In genomic region chr4:183875251-183875825, GRCh38 we compare ENCODE assay signal across 20 cellular contexts. TPM values are rescaled to one million over a fixed set of nuclear protein-coding genes. Genes with fewer than 3 reads are reported as not detected.
DNase-seq lines count a peak whose midpoint lies in the region; ATAC-seq and TF ChIP-seq lines count a peak whose summit lies in the region.
"Had no signal": no experiment of that assay in that cellular context is flagged by ENCODE, and none has a peak within 500 bp of the region (broad histone marks: within the 10 kb centered on the region; RNA-seq: fewer than 3 reads in every experiment).

No MANE protein-coding gene starts in this region.

- H3K9me2 ChIP-seq in SK-N-SH, result no peaks in the 10 kb centered on the region

- no peak overlapping the region for H2AFZ ChIP-seq in SK-N-SH (ENCODE audit: low read depth)

- no peaks in the 10 kb centered on the region for H3K9me3 Mint-ChIP-seq in mesothelial cell of epicardium
- H3K9me3 Mint-ChIP-seq: activated CD4-positive, alpha-beta memory T cell treated with anti-CD3 and anti-CD28 coated beads for 36 hours; activated T-helper 1 cell treated with anti-CD3 and anti-CD28 coated beads, Interleukin-12 subunit alpha, Interleukin-12 subunit beta, Interleukin-2, Interleukin-4 antibody, amounts not matched to agents 30 ng/mL and 10 ng/mL and 1 ng/mL, durations not matched to agents 14 hours and 24 hours and 36 hours had no signal

- no peaks in the 10 kb centered on the region for H3K79me2 ChIP-seq in SK-N-SH (ENCODE audit: insufficient read depth)

- ATAC-seq in Right ventricle myocardium superior (ENCODE audit: poor library complexity), result no peak
- ATAC-seq: activated CD4-positive, CD25-positive, alpha-beta regulatory T cell treated with anti-CD3 and anti-CD28 coated beads, Interleukin-2, amount 50 U/mL, for 24 hours had no signal

- no peak overlapping the region for H3K4me3 ChIP-seq in right atrium auricular region
- no peak overlapping the region for H3K4me3 ChIP-seq in transverse colon
- no peak overlapping the region for H3K4me3 ChIP-seq in SK-N-SH (ENCODE audit: low read depth in 2 of 2, low read length in 1 of 2)

- H3K27me3 ChIP-seq in right atrium auricular region, result no peaks in the 10 kb centered on the region
- no peaks in the 10 kb centered on the region for H3K27me3 ChIP-seq in transverse colon
- no peaks in the 10 kb centered on the region for H3K27me3 ChIP-seq in SK-N-SH (ENCODE audit: insufficient read depth)

- H3K4me2 ChIP-seq in SK-N-SH, result no peak overlapping the region

- H3K4me1 ChIP-seq in right atrium auricular region (peaks cover 0 to 27% of the 10 kb centered on the region in 2 donors), transverse colon (peaks cover 0 to 12% (median 8%) of the 10 kb centered on the region in 4 donors), SK-N-SH (ENCODE audit: control insufficient read depth in 1 of 2, insufficient read depth in 2 of 2, low read depth in 1 of 2, low read length in 1 of 2) (peaks cover 5 to 41% of the 10 kb centered on the region in 2 experiments; a peak in 1 of 4 replicates)
- H3K4me1 ChIP-seq: foreskin keratinocyte had no signal

- POLR2A ChIA-PET in SK-N-SH (lab: Yijun Ruan, JAX), result interaction anchor here (0.7 to 1.9 kb wide), 2 partner anchors 30 to 32 kb away, joined by 3 to 11 read pairs; partner anchors contain the start of gene STOX2

- H3K36me3 ChIP-seq in right atrium auricular region (no peaks in the 10 kb centered on the region), transverse colon (no peaks in the 10 kb centered on the region), SK-N-SH (replicated peaks in 1 of 2; ENCODE audit: control insufficient read depth in 1 of 2, insufficient read depth in 2 of 2, low read length in 1 of 2) (no peaks in the 10 kb centered on the region)
- H3K36me3 ChIP-seq: SJSA1 had no signal

- H3K27ac ChIP-seq in right atrium auricular region, result peak overlapping the region; percentile 82 to 88
- H3K27ac ChIP-seq in transverse colon, result peak overlapping the region; percentile 55 to 79 (median 66)
- H3K27ac ChIP-seq in SK-N-SH (ENCODE audit: low read depth in 2 of 2, low read length in 1 of 2), result peak overlapping the region in 1 of 2 experiments; percentile 60; a peak in 2 of 4 replicates
- H3K27ac ChIP-seq: foreskin keratinocyte, SJSA1 had no signal

- 75 to 77% methylated on average over 2 to 10 of the region's 10 CpGs for WGBS in transverse colon (ENCODE audit: low coverage in 1 of 2), 2 donors
- 88% methylated on average over 8 of the region's 10 CpGs for WGBS in SK-N-SH (ENCODE audit: low lambda C conversion rate)

- no peak for TF ChIP-seq CTCF in right atrium auricular region (IDR thresholded peaks at IDR 0.05)
- no peak for TF ChIP-seq CTCF in mesothelial cell of epicardium (IDR thresholded peaks at IDR 0.05; ENCODE audit: unreplicated experiment)
- TF ChIP-seq CTCF in transverse colon (IDR thresholded peaks at IDR 0.05), result no peak
- no peak for TF ChIP-seq CTCF in SK-N-SH (IDR thresholded peaks at IDR 0.05)

- no peak for TF ChIP-seq EP300 in transverse colon (IDR thresholded peaks at IDR 0.05; ENCODE audit: low read depth)
- no peak for TF ChIP-seq EP300 in SK-N-SH (IDR thresholded peaks at IDR 0.05; ENCODE audit: borderline replicate concordance in 1 of 2, low read depth in 1 of 2, low read length in 1 of 2)

- no peaks in the 10 kb centered on the region for H4K20me1 ChIP-seq in SK-N-SH (ENCODE audit: insufficient read depth)

- H3K36me3 Mint-ChIP-seq in mesothelial cell of epicardium, result peaks cover 1% of the 10 kb centered on the region
- H3K36me3 Mint-ChIP-seq: activated CD4-positive, alpha-beta memory T cell treated with anti-CD3 and anti-CD28 coated beads for 36 hours had no signal

- no peak for TF ChIP-seq POLR2A in transverse colon (IDR thresholded peaks at IDR 0.05)

- no peak overlapping the region for H3K4me3 Mint-ChIP-seq in mesothelial cell of epicardium
- H3K4me3 Mint-ChIP-seq: activated CD4-positive, alpha-beta memory T cell treated with anti-CD3 and anti-CD28 coated beads for 36 hours; activated T-helper 1 cell treated with anti-CD3 and anti-CD28 coated beads, Interleukin-12 subunit alpha, Interleukin-12 subunit beta, Interleukin-2, Interleukin-4 antibody, amounts not matched to agents 30 ng/mL and 10 ng/mL and 1 ng/mL, durations not matched to agents 14 hours and 24 hours and 36 hours had no signal

- no peaks in the 10 kb centered on the region for H3K27me3 Mint-ChIP-seq in mesothelial cell of epicardium (ENCODE audit: low read depth)

- H3K27ac Mint-ChIP-seq in mesothelial cell of epicardium, result peak overlapping the region; percentile 96
- H3K27ac Mint-ChIP-seq: activated CD4-positive, alpha-beta memory T cell treated with anti-CD3 and anti-CD28 coated beads for 36 hours; activated T-helper 1 cell treated with anti-CD3 and anti-CD28 coated beads, Interleukin-12 subunit alpha, Interleukin-12 subunit beta, Interleukin-2, Interleukin-4 antibody, amounts not matched to agents 30 ng/mL and 10 ng/mL and 1 ng/mL, durations not matched to agents 14 hours and 24 hours and 36 hours had no signal

- DNase-seq in right atrium auricular region (ENCODE audit: low spot score) (no peak), Right ventricle myocardium superior (no peak), RPMI8226 (peak; percentile 24), mesothelial cell of epicardium (ENCODE audit: low spot score in 2 of 2, unreplicated experiment in 2 of 2) (no peak), transverse colon (no peak), occipital lobe (lab: John Stamatoyannopoulos, UW) (no peak), SK-N-SH (no peak)
- no peak for DNase-seq in activated CD4-positive, alpha-beta T cell treated with anti-CD3 and anti-CD28 coated beads for 1 hour
- DNase-seq: activated CD4-positive, alpha-beta memory T cell treated with anti-CD3 and anti-CD28 coated beads for 36 hours; activated CD8-positive, alpha-beta memory T cell treated with anti-CD3 and anti-CD28 coated beads, Interleukin-2, amount 50 U/mL, for 4 hours; activated naive CD4-positive, alpha-beta T cell treated with anti-CD3 and anti-CD28 coated beads, Interleukin-2, amount 50 U/mL, for 16 hours; amniotic stem cell; HCEC 1CT; mesendoderm had no signal

- in situ Hi-C loops in transverse colon (cut with MboI; ENCODE audit: low pct_ligation_motif_present in 1 of 4, low pct_unique_long_range_greater_than_20kb in 1 of 4, low sequenced_read_pairs in 3 of 4), result no loop called here

- H3F3A ChIP-seq in SK-N-SH (replicated peaks; ENCODE audit: insufficient read depth), result no peaks in the 10 kb centered on the region

- H3K9me3 ChIP-seq in right atrium auricular region (no peaks in the 10 kb centered on the region), transverse colon (no peaks in the 10 kb centered on the region), SK-N-SH (no peaks in the 10 kb centered on the region)
- H3K9me3 ChIP-seq: SJSA1 had no signal

- intact Hi-C loops in Right ventricle myocardium superior (cut with DNase I) (no loop called here), transverse colon (cut with DNase I; ENCODE audit: low total_unique reads) (loop anchor here (10.0 kb wide), 1 partner anchor 109 kb away; no protein-coding TSS in a partner anchor)

- peaks cover 82% of the 10 kb centered on the region for H3K4me1 Mint-ChIP-seq in mesothelial cell of epicardium

- TF ChIP-seq RAD21 in SK-N-SH (IDR thresholded peaks at IDR 0.05; ENCODE audit: low read length), result no peak

- no peak overlapping the region for H3K9ac ChIP-seq in SK-N-SH

- CTCF ChIA-PET in SK-N-SH (lab: Yijun Ruan, JAX), result interaction anchor here (1.2 to 3.7 kb wide), 3 partner anchors 27 to 225 kb away, joined by 3 to 15 read pairs (median 4); no protein-coding TSS in a partner anchor

TF ChIP-seq in SK-N-SH, 30 proteins besides CTCF, POLR2A, EP300 and RAD21:
- TF ChIP-seq EZH2phosphoT487 (IDR thresholded peaks at IDR 0.05; ENCODE audit: borderline replicate concordance, low read depth), result no peak
- no peak for TF ChIP-seq GABPA (IDR thresholded peaks at IDR 0.05; ENCODE audit: low read depth)
- no peak for TF ChIP-seq FOSL2 (IDR thresholded peaks at IDR 0.05; ENCODE audit: borderline replicate concordance, low read depth)
- TF ChIP-seq CHD2 (IDR thresholded peaks at IDR 0.05; ENCODE audit: low read length, partially characterized antibody), result no peak
- TF ChIP-seq, protein P1, sequence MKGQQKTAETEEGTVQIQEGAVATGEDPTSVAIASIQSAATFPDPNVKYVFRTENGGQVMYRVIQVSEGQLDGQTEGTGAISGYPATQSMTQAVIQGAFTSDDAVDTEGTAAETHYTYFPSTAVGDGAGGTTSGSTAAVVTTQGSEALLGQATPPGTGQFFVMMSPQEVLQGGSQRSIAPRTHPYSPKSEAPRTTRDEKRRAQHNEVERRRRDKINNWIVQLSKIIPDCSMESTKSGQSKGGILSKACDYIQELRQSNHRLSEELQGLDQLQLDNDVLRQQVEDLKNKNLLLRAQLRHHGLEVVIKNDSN (IDR thresholded peaks at IDR 0.05; ENCODE audit: borderline replicate concordance, low read depth), result no peak
- TF ChIP-seq TCF12 (IDR thresholded peaks at IDR 0.05), result no peak
- TF ChIP-seq NRF1 (IDR thresholded peaks at IDR 0.05; ENCODE audit: low read depth, low read length), result no peak
- no peak for TF ChIP-seq MXI1 (IDR thresholded peaks at IDR 0.05; ENCODE audit: low read depth, low read length)

RNA-seq across cellular contexts. Expression of gene STOX2, which starts 29.8 kb away (rescaled TPM):
- total RNA-seq in right atrium auricular region (10 to 100 TPM; 18.5 to 25.8 TPM), Right ventricle myocardium superior (8.5 TPM), mesothelial cell of epicardium (95.6 to 104 TPM (median 103 TPM) in 3 replicates), transverse colon (10 to 100 TPM in 1 of 4 donors, 1 to 10 TPM in 2, under 1 TPM in 1; 0.37 to 90.8 (median 7.7) TPM), occipital lobe (42.3 TPM)
- polyA plus RNA-seq in SK-N-SH (2012; rRNA removed), result 0.16 and 0.49 TPM in 2 replicates
- polyA plus RNA-seq in SK-N-SH (2012; cell fraction: cytosol; rRNA removed), result 0.27 and 0.43 TPM in 2 replicates
- 0.43 and 1.5 TPM in 2 replicates for polyA plus RNA-seq in SK-N-SH (2012; cell fraction: nucleus; rRNA removed)
- total RNA-seq: activated CD4-positive, alpha-beta memory T cell treated with anti-CD3 and anti-CD28 coated beads for 36 hours; activated T-helper 1 cell treated with anti-CD3 and anti-CD28 coated beads, Interleukin-12 subunit alpha, Interleukin-12 subunit beta, Interleukin-2, Interleukin-4 antibody, amounts not matched to agents 30 ng/mL and 10 ng/mL and 1 ng/mL, durations not matched to agents 14 hours and 24 hours and 36 hours; HT-29; T-helper 1 cell treated with Interleukin-12 subunit alpha and Interleukin-12 subunit beta and Interleukin-4 antibody, amounts not matched to agents 30 ng/mL and 1 ng/mL, for 36 hours had no signal
